In genomic region chr17:9604583-9604982, GRCh38 we compare ENCODE assay signal across 7 cellular contexts. TPM values are rescaled to one million over a fixed set of nuclear protein-coding genes. Genes with fewer than 3 reads are reported as not detected.
"Had no signal": no experiment of that assay in that cellular context is flagged by ENCODE, and none has a peak within 500 bp of the region (broad histone marks: within the 10 kb centered on the region; RNA-seq: fewer than 3 reads in every experiment).

No MANE protein-coding gene starts in this region.

RNA-seq across cellular contexts. Expression of gene CFAP52, which starts 28.1 kb away (rescaled TPM):
- total RNA-seq: GM23248, GM23338, H1, H4, H7, H9, HFFc6 had no signal
- polyA plus RNA-seq: GM23338 had no signal

RNA-seq across cellular contexts. Expression of gene USP43, which starts 40.7 kb away (rescaled TPM):
- total RNA-seq: GM23248 had no signal
